Comparison of ENCODE assay signal across 3 cellular contexts in the genomic region with DNA sequence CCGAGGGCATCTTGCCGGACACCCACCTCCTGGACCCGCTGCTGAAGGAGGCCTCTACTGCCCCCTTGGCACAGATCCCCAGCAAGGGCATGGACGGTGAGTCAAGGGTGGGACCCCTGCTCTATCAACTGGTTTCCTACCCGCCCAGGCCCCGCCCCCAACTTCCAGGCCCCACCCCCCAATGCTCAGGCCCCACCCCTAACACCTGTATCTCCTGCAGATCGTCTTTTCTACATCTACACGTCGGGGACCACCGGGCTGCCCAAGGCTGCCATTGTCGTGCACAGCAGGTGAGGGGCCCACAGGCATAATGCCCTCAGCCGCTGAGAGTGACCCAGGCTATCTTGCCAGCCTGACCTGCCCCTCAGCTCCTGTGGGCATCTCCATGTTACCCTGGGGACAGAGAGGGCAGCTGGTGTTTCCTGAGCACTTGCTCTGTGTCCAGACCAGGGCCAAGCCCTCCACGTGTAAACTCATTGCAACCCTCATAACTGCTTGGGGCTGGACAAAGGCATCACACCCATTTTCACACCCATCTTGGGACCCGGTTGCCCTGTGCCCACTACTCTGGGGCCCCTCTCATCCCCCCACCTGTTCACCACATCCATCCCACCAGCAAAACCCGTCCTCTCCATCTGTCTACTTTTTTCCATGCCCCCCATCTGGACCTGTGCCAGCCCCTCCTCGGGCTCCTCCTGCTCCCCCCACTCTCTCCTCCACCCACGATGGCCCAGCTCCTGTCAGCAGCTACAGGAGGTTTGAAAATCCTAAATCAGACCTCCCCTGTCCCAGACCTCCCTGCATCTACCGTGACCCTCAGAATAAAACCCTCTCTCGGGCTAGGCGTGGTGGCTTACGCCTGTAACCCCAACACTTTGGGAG.
TF ChIP-seq lines count a peak whose summit lies in the region.

No MANE protein-coding gene starts in this region.

TF ChIP-seq in SK-N-SH, 30 proteins besides CTCF, POLR2A, EP300 and RAD21:
- TF ChIP-seq GABPA (IDR thresholded peaks at IDR 0.05; ENCODE audit: low read depth), result no peak
- TF ChIP-seq POLR2AphosphoS5 (IDR thresholded peaks at IDR 0.05; ENCODE audit: low read depth, low read length), result no peak
- TF ChIP-seq, protein P1, sequence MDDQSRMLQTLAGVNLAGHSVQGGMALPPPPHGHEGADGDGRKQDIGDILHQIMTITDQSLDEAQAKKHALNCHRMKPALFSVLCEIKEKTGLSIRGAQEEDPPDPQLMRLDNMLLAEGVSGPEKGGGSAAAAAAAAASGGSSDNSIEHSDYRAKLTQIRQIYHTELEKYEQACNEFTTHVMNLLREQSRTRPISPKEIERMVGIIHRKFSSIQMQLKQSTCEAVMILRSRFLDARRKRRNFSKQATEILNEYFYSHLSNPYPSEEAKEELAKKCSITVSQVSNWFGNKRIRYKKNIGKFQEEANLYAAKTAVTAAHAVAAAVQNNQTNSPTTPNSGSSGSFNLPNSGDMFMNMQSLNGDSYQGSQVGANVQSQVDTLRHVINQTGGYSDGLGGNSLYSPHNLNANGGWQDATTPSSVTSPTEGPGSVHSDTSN (IDR thresholded peaks at IDR 0.05), result no peak
- no peak for TF ChIP-seq FOSL2 (IDR thresholded peaks at IDR 0.05; ENCODE audit: borderline replicate concordance, low read depth)
- TF ChIP-seq FOXM1 (IDR thresholded peaks at IDR 0.05; ENCODE audit: low read depth), result no peak
- TF ChIP-seq MXI1 (IDR thresholded peaks at IDR 0.05; ENCODE audit: low read depth, low read length), result no peak
- TF ChIP-seq RXRA (IDR thresholded peaks at IDR 0.05; ENCODE audit: borderline replicate concordance, low read depth), result no peak
- TF ChIP-seq SIN3A (IDR thresholded peaks at IDR 0.05; ENCODE audit: borderline replicate concordance, low read depth, low read length), result no peak
- no peak for TF ChIP-seq EZH2phosphoT487 (IDR thresholded peaks at IDR 0.05; ENCODE audit: borderline replicate concordance, low read depth)
- TF ChIP-seq YY1 (IDR thresholded peaks at IDR 0.05; ENCODE audit: low read depth), result no peak

TF ChIP-seq in SK-N-SH treated with all-trans-retinoic acid at 6 μM for 48 hours, 23 proteins besides CTCF, POLR2A, EP300 and RAD21:
- TF ChIP-seq ESRRG (CRISPR knock-in tag; IDR thresholded peaks at IDR 0.05), result no peak
- TF ChIP-seq ZNF8 (CRISPR knock-in tag; IDR thresholded peaks at IDR 0.05), result no peak
- TF ChIP-seq, protein P2, sequence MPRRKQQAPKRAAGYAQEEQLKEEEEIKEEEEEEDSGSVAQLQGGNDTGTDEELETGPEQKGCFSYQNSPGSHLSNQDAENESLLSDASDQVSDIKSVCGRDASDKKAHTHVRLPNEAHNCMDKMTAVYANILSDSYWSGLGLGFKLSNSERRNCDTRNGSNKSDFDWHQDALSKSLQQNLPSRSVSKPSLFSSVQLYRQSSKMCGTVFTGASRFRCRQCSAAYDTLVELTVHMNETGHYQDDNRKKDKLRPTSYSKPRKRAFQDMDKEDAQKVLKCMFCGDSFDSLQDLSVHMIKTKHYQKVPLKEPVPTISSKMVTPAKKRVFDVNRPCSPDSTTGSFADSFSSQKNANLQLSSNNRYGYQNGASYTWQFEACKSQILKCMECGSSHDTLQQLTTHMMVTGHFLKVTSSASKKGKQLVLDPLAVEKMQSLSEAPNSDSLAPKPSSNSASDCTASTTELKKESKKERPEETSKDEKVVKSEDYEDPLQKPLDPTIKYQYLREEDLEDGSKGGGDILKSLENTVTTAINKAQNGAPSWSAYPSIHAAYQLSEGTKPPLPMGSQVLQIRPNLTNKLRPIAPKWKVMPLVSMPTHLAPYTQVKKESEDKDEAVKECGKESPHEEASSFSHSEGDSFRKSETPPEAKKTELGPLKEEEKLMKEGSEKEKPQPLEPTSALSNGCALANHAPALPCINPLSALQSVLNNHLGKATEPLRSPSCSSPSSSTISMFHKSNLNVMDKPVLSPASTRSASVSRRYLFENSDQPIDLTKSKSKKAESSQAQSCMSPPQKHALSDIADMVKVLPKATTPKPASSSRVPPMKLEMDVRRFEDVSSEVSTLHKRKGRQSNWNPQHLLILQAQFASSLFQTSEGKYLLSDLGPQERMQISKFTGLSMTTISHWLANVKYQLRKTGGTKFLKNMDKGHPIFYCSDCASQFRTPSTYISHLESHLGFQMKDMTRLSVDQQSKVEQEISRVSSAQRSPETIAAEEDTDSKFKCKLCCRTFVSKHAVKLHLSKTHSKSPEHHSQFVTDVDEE (CRISPR knock-in tag; IDR thresholded peaks at IDR 0.05), result no peak
TF ChIP-seq in SK-N-SH treated with all-trans-retinoic acid at 6 μM for 48 hours: peak in this region for 0.

TF ChIP-seq in H1, 55 proteins besides CTCF, POLR2A, EP300 and RAD21:
- TF ChIP-seq, protein P3, sequence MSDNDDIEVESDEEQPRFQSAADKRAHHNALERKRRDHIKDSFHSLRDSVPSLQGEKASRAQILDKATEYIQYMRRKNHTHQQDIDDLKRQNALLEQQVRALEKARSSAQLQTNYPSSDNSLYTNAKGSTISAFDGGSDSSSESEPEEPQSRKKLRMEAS (IDR thresholded peaks at IDR 0.05), result no peak
- TF ChIP-seq BCL11A (IDR thresholded peaks at IDR 0.05; ENCODE audit: low read depth in 2 of 2, low read length in 2 of 2), result no peak
- TF ChIP-seq GABPA (IDR thresholded peaks at IDR 0.05; ENCODE audit: borderline replicate concordance, insufficient read depth, low read length), result no peak
- TF ChIP-seq SIN3A (conservative IDR thresholded peaks at IDR 0.05 in 1 of 2, IDR thresholded peaks at IDR 0.05 in 1 of 2; ENCODE audit: low read depth in 1 of 2, low read length in 2 of 2), result no peak; a peak in 1 of 4 replicates
- TF ChIP-seq HDAC6 (IDR thresholded peaks at IDR 0.05; ENCODE audit: low read depth, low read length), result no peak
